In the genomic region with DNA sequence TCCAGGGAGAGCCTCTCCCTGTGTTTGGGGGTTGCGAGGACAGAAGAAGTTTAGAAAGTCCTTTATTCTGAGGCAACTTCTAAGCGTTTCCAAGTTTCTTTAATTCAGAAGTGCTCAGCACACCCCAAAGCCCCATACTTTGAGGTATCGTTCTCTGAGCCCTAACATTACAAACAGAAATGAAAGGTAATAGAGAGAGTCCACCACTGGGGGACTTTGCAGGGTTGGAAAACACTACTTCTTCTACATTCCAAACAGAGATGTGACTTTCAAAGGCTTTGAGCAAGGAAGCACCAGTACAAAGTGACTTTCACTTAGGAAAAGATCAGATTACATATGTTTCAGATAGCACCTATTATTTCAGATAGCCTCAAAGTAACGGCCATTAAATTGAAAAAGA, we compare ENCODE assay signal across 19 cellular contexts. TPM values are rescaled to one million over a fixed set of nuclear protein-coding genes. Genes with fewer than 3 reads are reported as not detected.
DNase-seq lines count a peak whose midpoint lies in the region; ATAC-seq, FAIRE-seq and TF ChIP-seq lines count a peak whose summit lies in the region.
"Had no signal": no experiment of that assay in that cellular context is flagged by ENCODE, and none has a peak within 500 bp of the region (broad histone marks: within the 10 kb centered on the region; RNA-seq: fewer than 3 reads in every experiment).

No MANE protein-coding gene starts in this region.

- no peaks in the 10 kb centered on the region for H3F3A ChIP-seq in GM23338 (replicated peaks; ENCODE audit: low read depth)

- H3K4me2 ChIP-seq in A549 (no peak overlapping the region), GM23338 (peak overlapping the region; percentile 62), hepatocyte (no peak overlapping the region)

- H2AFZ ChIP-seq in GM23338 (peak overlapping the region; percentile 45; the same call in 1 of the 2 replicates), hepatocyte (no peak overlapping the region)

- CTCF ChIA-PET in A549 (lab: Yijun Ruan, JAX): interaction anchor here (1.1 kb wide), 1 partner anchor 20 kb away, joined by 3 read pairs; no protein-coding TSS in a partner anchor
- CTCF ChIA-PET in WTC11 (lab: Charles Lee): interaction anchor here (0.7 to 1.4 kb wide), 14 partner anchors 13 to 274 kb away, joined by 3 to 6 read pairs (median 4); partner anchors contain the start of gene MNS1
- CTCF ChIA-PET in CD8-positive, alpha-beta T cell (lab: Charles Lee): no interaction called here

- H3K27ac Mint-ChIP-seq in GM23338: no peak overlapping the region
- H3K27ac Mint-ChIP-seq in WTC11: no peak overlapping the region
- H3K27ac Mint-ChIP-seq in CD8-positive, alpha-beta T cell: no peak overlapping the region
- H3K27ac Mint-ChIP-seq: CD4-positive, alpha-beta memory T cell had no signal

- H3K9me3 Mint-ChIP-seq in GM23338: peaks cover 8% of the 10 kb centered on the region
- H3K9me3 Mint-ChIP-seq in WTC11: peaks cover 18% of the 10 kb centered on the region
- H3K9me3 Mint-ChIP-seq in CD8-positive, alpha-beta T cell: no peaks in the 10 kb centered on the region

- H3K36me3 Mint-ChIP-seq in GM23338 (ENCODE audit: low read depth) (peaks cover 9% of the 10 kb centered on the region), WTC11 (peaks cover 14% of the 10 kb centered on the region)
- no peaks in the 10 kb centered on the region for H3K36me3 Mint-ChIP-seq in CD8-positive, alpha-beta T cell
- H3K36me3 Mint-ChIP-seq: CD4-positive, alpha-beta memory T cell had no signal

- H3K79me2 ChIP-seq in GM23338 (replicated peaks; ENCODE audit: insufficient read depth) (no peaks in the 10 kb centered on the region), hepatocyte (no peaks in the 10 kb centered on the region)

- DNase-seq in A549 (ENCODE audit: low read depth in 1 of 2, low spot score in 1 of 2) (no peak), GM23338 (ENCODE audit: low spot score) (no peak), WTC11 (ENCODE audit: low spot score) (no peak), fibroblast of pulmonary artery (ENCODE audit: low read depth) (no peak), hepatocyte (ENCODE audit: low spot score) (no peak), GM20000 (ENCODE audit: low spot score) (no peak), RCC 7860 (ENCODE audit: low spot score) (no peak)
- DNase-seq in CD8-positive, alpha-beta T cell: no peak
- DNase-seq: CD4-positive, alpha-beta memory T cell; COR-L47; DMS153; DMS79 treated with DMSO at 0.1 percent for 48 hours; EL; GDM1; GOT3 had no signal

- POLR2A ChIA-PET in A549 (lab: Yijun Ruan, JAX) (no interaction called here), WTC11 (lab: Charles Lee) (no interaction called here)
- POLR2A ChIA-PET in CD8-positive, alpha-beta T cell (lab: Charles Lee): no interaction called here

- H4K20me1 ChIP-seq in GM23338 (replicated peaks; ENCODE audit: insufficient read depth): no peaks in the 10 kb centered on the region
- no peaks in the 10 kb centered on the region for H4K20me1 ChIP-seq in hepatocyte (ENCODE audit: insufficient read depth, poor library complexity, severe bottlenecking)

- peaks cover under 1% of the 10 kb centered on the region for H3K27me3 Mint-ChIP-seq in GM23338 (ENCODE audit: insufficient read depth, low read depth, poor library complexity)
- peaks cover 17% of the 10 kb centered on the region for H3K27me3 Mint-ChIP-seq in WTC11 (ENCODE audit: low read depth)
- H3K27me3 Mint-ChIP-seq in CD8-positive, alpha-beta T cell (ENCODE audit: low read depth): peaks cover 6% of the 10 kb centered on the region

- FAIRE-seq in A549 (lab: Jason Lieb, UNC) (no peak), RCC 7860 (lab: Jason Lieb, UNC) (no peak)
- FAIRE-seq: D721Med had no signal

- H3K27me3 ChIP-seq in GM23338 (ENCODE audit: insufficient read depth): peaks cover 2% of the 10 kb centered on the region; the same call in 1 of the 2 replicates
- no peaks in the 10 kb centered on the region for H3K27me3 ChIP-seq in hepatocyte
- no peaks in the 10 kb centered on the region for H3K27me3 ChIP-seq in CD8-positive, alpha-beta T cell (ENCODE audit: insufficient read depth, low read length)
- H3K27me3 ChIP-seq: BE2C had no signal

- H3K9me3 ChIP-seq in A549: peaks cover 6% of the 10 kb centered on the region; the same call in 2 of the 3 replicates
- H3K9me3 ChIP-seq in hepatocyte (ENCODE audit: low read depth): no peaks in the 10 kb centered on the region
- no peaks in the 10 kb centered on the region for H3K9me3 ChIP-seq in CD8-positive, alpha-beta T cell (ENCODE audit: low read length)
- H3K9me3 ChIP-seq: BE2C had no signal

- no peaks in the 10 kb centered on the region for H3K4me1 ChIP-seq in A549
- peaks cover 23% of the 10 kb centered on the region for H3K4me1 ChIP-seq in GM23338 (ENCODE audit: insufficient read depth)
- H3K4me1 ChIP-seq in hepatocyte (ENCODE audit: insufficient read depth): peaks cover 7% of the 10 kb centered on the region
- H3K4me1 ChIP-seq in CD8-positive, alpha-beta T cell (ENCODE audit: insufficient read depth, low read length): no peaks in the 10 kb centered on the region
- H3K4me1 ChIP-seq: BE2C had no signal

- H3K4me1 Mint-ChIP-seq in GM23338 (peaks cover 3% of the 10 kb centered on the region; the same call in 2 of the 3 replicates), WTC11 (no peaks in the 10 kb centered on the region; the same call in 1 of the 2 replicates)
- H3K4me1 Mint-ChIP-seq in CD8-positive, alpha-beta T cell (ENCODE audit: low read depth): no peaks in the 10 kb centered on the region
- H3K4me1 Mint-ChIP-seq: CD4-positive, alpha-beta memory T cell had no signal

- TF ChIP-seq POLR2A in A549 (IDR thresholded peaks at IDR 0.05; ENCODE audit: low read length): no peak

- no peak for TF ChIP-seq RAD21 in A549 (conservative IDR thresholded peaks at IDR 0.05 in 1 of 2, IDR thresholded peaks at IDR 0.05 in 1 of 2)

- no peak for TF ChIP-seq EP300 in A549 (IDR thresholded peaks at IDR 0.05)

- ATAC-seq in A549 (peak; percentile 47 to 56; a peak in 4 of 6 replicates), GM23338 (peak; percentile 65), WTC11 (peak; percentile 31; the same call in 1 of the 2 replicates)
- no peak for ATAC-seq in CD8-positive, alpha-beta T cell

- H3K9me2 ChIP-seq in GM23338 (ENCODE audit: insufficient read depth) (peaks cover 5% of the 10 kb centered on the region; the same call in 1 of the 2 replicates), hepatocyte (replicated peaks; ENCODE audit: insufficient read depth) (no peaks in the 10 kb centered on the region)

- H3K4me3 Mint-ChIP-seq in GM23338 (no peak overlapping the region), WTC11 (no peak overlapping the region)
- H3K4me3 Mint-ChIP-seq in CD8-positive, alpha-beta T cell: no peak overlapping the region
- H3K4me3 Mint-ChIP-seq: CD4-positive, alpha-beta memory T cell; H9 had no signal

- H3K4me3 ChIP-seq in A549: no peak overlapping the region
- H3K4me3 ChIP-seq in GM23338: no peak overlapping the region
- no peak overlapping the region for H3K4me3 ChIP-seq in fibroblast of pulmonary artery (replicated peaks; ENCODE audit: low read depth, low read length)
- no peak overlapping the region for H3K4me3 ChIP-seq in hepatocyte
- H3K4me3 ChIP-seq in CD8-positive, alpha-beta T cell (ENCODE audit: low read depth, low read length): no peak overlapping the region

- 68% methylated on average over 4 of the region's 4 CpGs for WGBS in A549 (ENCODE audit: missing lambda C conversion rate)
- 84% methylated on average over 4 of the region's 4 CpGs for WGBS in hepatocyte (ENCODE audit: low lambda C conversion rate, missing lambda C conversion rate)

- intact Hi-C loops in CD8-positive, alpha-beta T cell (cut with DNase I, micrococcal nuclease): loop anchor here in 1 of 2 experiments (5.0 to 10.0 kb wide), 2 partner anchors 138 to 695 kb away; no protein-coding TSS in a partner anchor

- H3K36me3 ChIP-seq in GM23338 (ENCODE audit: insufficient read depth) (0 out of 2 replicates have a peak, but pooled peaks cover 3% of the 10 kb centered on the region), hepatocyte (replicated peaks; ENCODE audit: insufficient read depth, low read depth) (no peaks in the 10 kb centered on the region)
- H3K36me3 ChIP-seq in CD8-positive, alpha-beta T cell (ENCODE audit: insufficient read depth, low read length): no peaks in the 10 kb centered on the region
- H3K36me3 ChIP-seq: BE2C had no signal

- H3K27ac ChIP-seq in A549: no peak overlapping the region
- 0 out of 2 replicates have a peak overlapping the region, but pooled peaks have one; percentile 11 for H3K27ac ChIP-seq in GM23338 (ENCODE audit: low read depth)
- no peak overlapping the region for H3K27ac ChIP-seq in hepatocyte
- H3K27ac ChIP-seq in CD8-positive, alpha-beta T cell (ENCODE audit: low read depth, low read length): no peak overlapping the region
- H3K27ac ChIP-seq: C4-2B had no signal

- no peak for TF ChIP-seq CTCF in A549 (IDR thresholded peaks at IDR 0.05)
- no peak for TF ChIP-seq CTCF in GM23338 (conservative IDR thresholded peaks at IDR 0.05; ENCODE audit: low read depth in 2 of 2)
- TF ChIP-seq CTCF in WTC11 (IDR thresholded peaks at IDR 0.05): no peak
- peak; percentile 6 for TF ChIP-seq CTCF in fibroblast of pulmonary artery (IDR thresholded peaks at IDR 0.05; ENCODE audit: low read length, missing control alignments)
- no peak for TF ChIP-seq CTCF in hepatocyte (IDR thresholded peaks at IDR 0.05; ENCODE audit: poor library complexity)
- TF ChIP-seq CTCF in GM20000 (IDR thresholded peaks at IDR 0.05; ENCODE audit: extremely low read depth, missing control alignments): no peak
- TF ChIP-seq CTCF in CD8-positive, alpha-beta T cell (IDR thresholded peaks at IDR 0.05): no peak

TF ChIP-seq in A549, 52 proteins besides CTCF, POLR2A, EP300 and RAD21 (continues in another document):
- TF ChIP-seq RNF2 (IDR thresholded peaks at IDR 0.05; ENCODE audit: borderline replicate concordance, low read depth) (no peak), TFCP2L1 (CRISPR knock-in tag; IDR thresholded peaks at IDR 0.05) (no peak), JUNB (IDR thresholded peaks at IDR 0.05) (no peak)

TF ChIP-seq in GM23338, 12 proteins besides CTCF, POLR2A, EP300 and RAD21 (continues in another document):
- TF ChIP-seq JUNB (IDR thresholded peaks at IDR 0.05; ENCODE audit: unreplicated experiment): no peak
- no peak for TF ChIP-seq CREB1 (CRISPR knock-in tag; IDR thresholded peaks at IDR 0.05; ENCODE audit: low read depth)

RNA-seq across cellular contexts. Expression of gene ZNF280D, which starts 6.2 kb away (rescaled TPM):
- 18.0 and 21.8 TPM in 2 replicates for polyA plus RNA-seq in A549 (2011; rRNA removed)
- polyA plus RNA-seq in A549 (2012; cell fraction: cytosol; rRNA removed): 4.8 TPM in 2 replicates
- 3.9 and 5.8 TPM in 2 replicates for polyA plus RNA-seq in A549 (2012; cell fraction: nucleus; rRNA removed)
- 12.8 to 13.4 TPM (median 13.3 TPM) in 3 replicates for polyA plus RNA-seq in A549 (2017; fragmentation: RNase III; extraction: RNeasy Plus Mini Kit Qiagen cat#74134 plus additional on column Dnase treatment)
- 11.0 and 12.4 TPM in 2 replicates for polyA minus RNA-seq in A549 (2011; rRNA and poly(A)+ RNA removed)
- total RNA-seq in GM23338 (2014; rRNA removed; shearing (Covaris generic)): 32.5 and 34.1 TPM in 2 replicates
- polyA plus RNA-seq in GM23338 (2016; fragmentation: Nextera tagmentation; extraction: Ambion mirVana): 23.3 and 27.5 TPM in 2 replicates
- 20.9 to 25.7 TPM (median 23.0 TPM) in 3 replicates for total RNA-seq in WTC11 (2021)
- 0.87 and 1.7 TPM in 2 replicates for total RNA-seq in hepatocyte
- 0.54 TPM in 1 of 2 replicates, not detected in the other for polyA plus RNA-seq in hepatocyte
- total RNA-seq in CD8-positive, alpha-beta T cell: 10 to 100 TPM; 19.6 to 27.4 TPM
